ENCODE assay signal across 21 cellular contexts in genomic region chr18:38115201-38115600, GRCh38.
"Had no signal": no experiment of that assay in that cellular context is flagged by ENCODE, and none has a peak within 500 bp of the region (broad histone marks: within the 10 kb centered on the region; RNA-seq: fewer than 3 reads in every experiment).

No MANE protein-coding gene starts in this region.

- H3K4me2 ChIP-seq: smooth muscle cell had no signal

- H3K27ac ChIP-seq: adrenal gland, ascending aorta, breast epithelium, epithelial cell of prostate, gastroesophageal sphincter, heart right ventricle, pancreas, psoas muscle, right lobe of liver, stomach, transverse colon had no signal

- H3K27me3 ChIP-seq: adrenal gland, ascending aorta, breast epithelium, gastroesophageal sphincter, heart right ventricle, pancreas, right lobe of liver, stomach, transverse colon had no signal

- ATAC-seq: activated CD8-positive, alpha-beta T cell treated with anti-CD3 and anti-CD28 coated beads, Interleukin-2, amount 10 ng/mL, durations not matched to agents 7 days and 5 days; gastroesophageal sphincter; heart right ventricle; left ventricle myocardium superior; pancreas; psoas muscle; right lobe of liver; SK-N-SH treated with all-trans-retinoic acid at 6 μM for 48 hours; stimulated activated memory B cell treated with anti-CD40 and anti-IgM and Interleukin-4, amounts not matched to agents 10 μg/mL and 1 μg/mL and 100 μg/mL, for 72 hours; T-cell had no signal

- DNase-seq: activated CD4-positive, alpha-beta T cell treated with anti-CD3 and anti-CD28 coated beads for 1 hour; activated CD4-positive, alpha-beta T cell treated with anti-CD3 and anti-CD28 coated beads, Interleukin-2, amount 50 U/mL, for 1 hour; activated CD8-positive, alpha-beta T cell treated with anti-CD3 and anti-CD28 coated beads, Interleukin-2, amount 10 ng/mL, durations not matched to agents 7 days and 5 days; activated naive CD4-positive, alpha-beta T cell; adrenal gland; heart right ventricle; left ventricle myocardium superior; pancreas; psoas muscle; right lobe of liver; stimulated activated CD4-positive, alpha-beta T cell treated with anti-CD3 and anti-CD28 coated beads, Interleukin-15, amount 100 ng/mL, for 24 hours; stomach; T-cell; transverse colon had no signal

- H3K4me1 ChIP-seq: adrenal gland, ascending aorta, breast epithelium, gastroesophageal sphincter, heart right ventricle, pancreas, psoas muscle, right lobe of liver, stomach, transverse colon had no signal

- H3K36me3 ChIP-seq: adrenal gland, ascending aorta, breast epithelium, gastroesophageal sphincter, heart right ventricle, pancreas, right lobe of liver, stomach, transverse colon had no signal

- H3K4me3 ChIP-seq: adrenal gland, ascending aorta, breast epithelium, gastroesophageal sphincter, heart right ventricle, pancreas, psoas muscle, right lobe of liver, smooth muscle cell, stomach, transverse colon had no signal

- H3K9me3 ChIP-seq: adrenal gland, ascending aorta, breast epithelium, gastroesophageal sphincter, pancreas, psoas muscle, right lobe of liver, transverse colon had no signal
